Comparison of ENCODE assay signal across 14 cellular contexts in the genomic region with DNA sequence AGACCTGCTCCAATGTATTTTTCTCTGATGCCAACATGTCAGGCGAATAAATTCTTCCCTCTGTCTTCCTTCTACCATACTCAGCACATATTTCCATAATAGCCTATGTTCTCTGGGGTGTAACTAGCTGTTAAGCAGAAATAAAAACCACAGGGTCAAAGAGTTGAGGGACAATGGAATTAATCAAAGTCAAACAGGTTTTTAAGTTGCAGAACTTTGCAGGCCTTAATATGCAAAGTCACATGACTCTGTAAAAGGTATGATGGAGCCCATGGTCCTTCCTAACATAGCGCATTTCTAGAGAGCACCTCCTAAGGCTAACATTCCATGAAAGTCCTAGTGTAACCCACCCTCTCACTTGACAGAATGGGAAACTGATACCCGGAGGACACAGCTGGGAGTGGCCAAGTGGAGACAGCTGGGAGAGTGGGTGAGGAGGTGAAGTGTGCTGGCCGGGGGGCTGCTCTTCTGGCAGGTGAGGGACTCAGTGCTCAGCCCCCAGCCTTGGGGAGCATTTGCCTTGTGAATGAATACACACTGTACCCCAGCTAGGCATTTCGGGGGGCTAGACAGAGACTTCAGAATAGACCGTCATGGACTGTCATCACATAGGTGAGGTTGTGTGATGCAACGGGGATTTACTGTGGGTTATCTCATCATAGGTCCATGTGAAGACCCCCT. TPM values are rescaled to one million over a fixed set of nuclear protein-coding genes. Genes with fewer than 3 reads are reported as not detected.
"Had no signal": no experiment of that assay in that cellular context is flagged by ENCODE, and none has a peak within 500 bp of the region (broad histone marks: within the 10 kb centered on the region; RNA-seq: fewer than 3 reads in every experiment).

No MANE protein-coding gene starts in this region.

- H3K4me1 ChIP-seq: lower lobe of right lung, prostate gland had no signal

- H3K36me3 ChIP-seq: lower lobe of right lung, prostate gland had no signal

- DNase-seq: activated CD4-positive, alpha-beta T cell treated with anti-CD3 and anti-CD28 coated beads, Interleukin-2, amount 50 U/mL, for 1 hour; activated naive CD4-positive, alpha-beta T cell; amniotic stem cell; foreskin fibroblast; left colon; lower lobe of right lung; right cardiac atrium; small intestine; trophoblast cell had no signal

- H3K9me3 ChIP-seq: prostate gland had no signal

- H3K27ac ChIP-seq: dorsolateral prefrontal cortex, epithelial cell of prostate, lower lobe of right lung, prostate gland had no signal

- H3K4me3 ChIP-seq: dorsolateral prefrontal cortex, lower lobe of right lung, prostate gland had no signal

RNA-seq across cellular contexts. Expression of a gene that starts 8.4 kb away (rescaled TPM):
- total RNA-seq: activated naive CD8-positive, alpha-beta T cell treated with anti-CD3 and anti-CD28 coated beads for 36 hours; T-helper 1 cell treated with Interleukin-12 subunit alpha and Interleukin-12 subunit beta and Interleukin-4 antibody, amounts not matched to agents 30 ng/mL and 1 ng/mL, for 36 hours had no signal
